18 cellular contexts compared by ENCODE assay signal in genomic region chr4:122665148-122665547, GRCh38. TPM values are rescaled to one million over a fixed set of nuclear protein-coding genes. Genes with fewer than 3 reads are reported as not detected.
DNase-seq lines count a peak whose midpoint lies in the region; FAIRE-seq lines count a peak whose summit lies in the region.
"Had no signal": no experiment of that assay in that cellular context is flagged by ENCODE, and none has a peak within 500 bp of the region (broad histone marks: within the 10 kb centered on the region; RNA-seq: fewer than 3 reads in every experiment).

No MANE protein-coding gene starts in this region.

- POLR2A ChIA-PET in activated CD4-positive, alpha-beta memory T cell treated with anti-CD3 and anti-CD28 coated beads, Interleukin-2, amount 10 ng/mL, durations not matched to agents 7 days and 5 days (lab: Charles Lee), result no interaction called here

- H3K36me3 ChIP-seq in ACC112 (ENCODE audit: insufficient read depth, low read length), result no peaks in the 10 kb centered on the region
- H3K36me3 ChIP-seq: breast epithelium, heart right ventricle, stomach had no signal

- no peaks in the 10 kb centered on the region for H3K27me3 ChIP-seq in ACC112 (ENCODE audit: insufficient read depth, low read length)
- H3K27me3 ChIP-seq: breast epithelium, heart right ventricle, stomach had no signal

- no peak overlapping the region for H3K27ac ChIP-seq in ACC112 (ENCODE audit: low read depth, low read length)
- H3K27ac ChIP-seq in caudate nucleus (ENCODE audit: low read depth, low read length), result no peak overlapping the region
- H3K27ac ChIP-seq: heart right ventricle, stomach had no signal

- H3K27ac Mint-ChIP-seq in activated CD4-positive, alpha-beta memory T cell treated with anti-CD3 and anti-CD28 coated beads, Interleukin-2, amount 10 ng/mL, durations not matched to agents 7 days and 5 days, result peak overlapping the region; percentile 70
- H3K27ac Mint-ChIP-seq: endodermal cell had no signal

- CTCF ChIA-PET in activated CD4-positive, alpha-beta memory T cell treated with anti-CD3 and anti-CD28 coated beads, Interleukin-2, amount 10 ng/mL, durations not matched to agents 7 days and 5 days (lab: Charles Lee), result interaction anchor here (0.6 to 1.3 kb wide), 3 partner anchors 48 to 52 kb away, joined by 3 to 4 read pairs (median 3); no protein-coding TSS in a partner anchor

- no peak overlapping the region for H3K4me3 ChIP-seq in ACC112 (ENCODE audit: low read depth, low read length)
- H3K4me3 ChIP-seq: breast epithelium, heart right ventricle, stomach had no signal

- H2AFZ ChIP-seq in ACC112 (ENCODE audit: low read length, unreplicated experiment), result peak overlapping the region; percentile 11

- peak; percentile 21 for DNase-seq in AG20443 (ENCODE audit: low spot score)
- no peak for DNase-seq in activated CD4-positive, alpha-beta memory T cell treated with anti-CD3 and anti-CD28 coated beads, Interleukin-2, amount 10 ng/mL, durations not matched to agents 7 days and 5 days
- peak; percentile 43 for DNase-seq in iris pigment epithelial cell (ENCODE audit: low read depth)
- no peak for DNase-seq in caudate nucleus (lab: John Stamatoyannopoulos, UW)
- DNase-seq in posterior vena cava (ENCODE audit: low spot score), result no peak
- DNase-seq in frontal cortex (ENCODE audit: low spot score in 2 of 2), result no peak
- DNase-seq in stimulated activated CD4-positive, alpha-beta T cell treated with anti-CD3 and anti-CD28 coated beads, Interleukin-15, amount 100 ng/mL, for 24 hours, result no peak
- DNase-seq: activated T-cell treated with anti-CD3 and anti-CD28 coated beads for 4 hours; CD4-positive, alpha-beta memory T cell; endodermal cell; GOT3; heart right ventricle; left cardiac atrium; NCI-H2029; right cardiac atrium; stomach had no signal

- peaks cover 49% of the 10 kb centered on the region for H3K4me1 ChIP-seq in ACC112 (ENCODE audit: control insufficient read depth, insufficient read depth, low read length, unreplicated experiment)
- H3K4me1 ChIP-seq: breast epithelium, stomach had no signal

- H3K27me3 Mint-ChIP-seq in activated CD4-positive, alpha-beta memory T cell treated with anti-CD3 and anti-CD28 coated beads, Interleukin-2, amount 10 ng/mL, durations not matched to agents 7 days and 5 days, result peaks cover 3% of the 10 kb centered on the region

- H3K4me3 Mint-ChIP-seq in activated CD4-positive, alpha-beta memory T cell treated with anti-CD3 and anti-CD28 coated beads, Interleukin-2, amount 10 ng/mL, durations not matched to agents 7 days and 5 days, result no peak overlapping the region
- H3K4me3 Mint-ChIP-seq: CD4-positive, alpha-beta memory T cell; endodermal cell had no signal

- H3K4me1 Mint-ChIP-seq in activated CD4-positive, alpha-beta memory T cell treated with anti-CD3 and anti-CD28 coated beads, Interleukin-2, amount 10 ng/mL, durations not matched to agents 7 days and 5 days, result peaks cover 69% of the 10 kb centered on the region

- H3K36me3 Mint-ChIP-seq in activated CD4-positive, alpha-beta memory T cell treated with anti-CD3 and anti-CD28 coated beads, Interleukin-2, amount 10 ng/mL, durations not matched to agents 7 days and 5 days (ENCODE audit: low read depth), result no peaks in the 10 kb centered on the region
- H3K36me3 Mint-ChIP-seq: CD4-positive, alpha-beta memory T cell had no signal

- intact Hi-C loops in posterior vena cava (cut with DNase I), result no loop called here

- no peaks in the 10 kb centered on the region for H3K79me2 ChIP-seq in ACC112 (ENCODE audit: control insufficient read depth, insufficient read depth, low read length, unreplicated experiment)

- no peak for FAIRE-seq in frontal cortex (lab: Jason Lieb, UNC)

- no peaks in the 10 kb centered on the region for H3K9me3 Mint-ChIP-seq in activated CD4-positive, alpha-beta memory T cell treated with anti-CD3 and anti-CD28 coated beads, Interleukin-2, amount 10 ng/mL, durations not matched to agents 7 days and 5 days
- H3K9me3 Mint-ChIP-seq: endodermal cell had no signal

RNA-seq across cellular contexts. Expression of gene IL21, which starts 44.3 kb away (rescaled TPM):
- 1 to 10 TPM; 2.8 to 3.1 TPM for total RNA-seq in activated CD4-positive, alpha-beta memory T cell treated with anti-CD3 and anti-CD28 coated beads, Interleukin-2, amount 10 ng/mL, durations not matched to agents 7 days and 5 days
- total RNA-seq in posterior vena cava (not detected), frontal cortex (not detected)
- total RNA-seq: breast epithelium, endodermal cell, heart right ventricle, left cardiac atrium, right cardiac atrium, stomach had no signal

Comparison
In these comparisons a context has a peak if more than half of its experiments do, and no peak if none do; other contexts are left out.
1. DNase-seq: peak in AG20443 (single experiment) and iris pigment epithelial cell (single experiment); none in activated CD4-positive, alpha-beta memory T cell treated with anti-CD3 and anti-CD28 coated beads, Interleukin-2, amount 10 ng/mL, durations not matched to agents 7 days and 5 days (single experiment), caudate nucleus (0 of 61), posterior vena cava (single experiment), frontal cortex (0 of 2) and stimulated activated CD4-positive, alpha-beta T cell treated with anti-CD3 and anti-CD28 coated beads, Interleukin-15, amount 100 ng/mL, for 24 hours (single experiment).